In genomic region chr6:29663300-29664039, GRCh38 we compare ENCODE assay signal across 32 cellular contexts. TPM values are rescaled to one million over a fixed set of nuclear protein-coding genes. Genes with fewer than 3 reads are reported as not detected.
"Had no signal": no experiment of that assay in that cellular context is flagged by ENCODE, and none has a peak within 500 bp of the region (broad histone marks: within the 10 kb centered on the region; RNA-seq: fewer than 3 reads in every experiment).

No MANE protein-coding gene starts in this region.

- H3K9ac ChIP-seq: parathyroid adenoma had no signal

- H3K4me1 ChIP-seq: body of pancreas, esophagus muscularis mucosa, parathyroid adenoma, right lobe of liver, thyroid gland had no signal

- H3K9me3 ChIP-seq: body of pancreas, esophagus muscularis mucosa, mucosa of descending colon, right lobe of liver, thyroid gland had no signal

- H3K4me1 Mint-ChIP-seq: activated CD4-positive, alpha-beta T cell treated with anti-CD3 and anti-CD28 coated beads, Interleukin-2, amount 10 ng/mL, durations not matched to agents 7 days and 5 days; activated CD8-positive, alpha-beta memory T cell treated with anti-CD3 and anti-CD28 coated beads, Interleukin-2, amount 10 ng/mL, durations not matched to agents 7 days and 5 days; activated naive CD4-positive, alpha-beta T cell treated with anti-CD3 and anti-CD28 coated beads, Interleukin-2, amount 50 U/mL, for 24 hours had no signal

- H3K27me3 ChIP-seq: body of pancreas, right lobe of liver, thyroid gland had no signal

- H3K27ac Mint-ChIP-seq: activated CD4-positive, alpha-beta T cell treated with anti-CD3 and anti-CD28 coated beads, Interleukin-2, amount 10 ng/mL, durations not matched to agents 7 days and 5 days; activated CD8-positive, alpha-beta memory T cell treated with anti-CD3 and anti-CD28 coated beads, Interleukin-2, amount 10 ng/mL, durations not matched to agents 7 days and 5 days; activated CD8-positive, alpha-beta T cell treated with anti-CD3 and anti-CD28 coated beads for 36 hours; activated naive CD4-positive, alpha-beta T cell treated with anti-CD3 and anti-CD28 coated beads, Interleukin-2, amount 50 U/mL, for 24 hours; activated T-helper 1 cell treated with anti-CD3 and anti-CD28 coated beads, Interleukin-12 subunit alpha, Interleukin-12 subunit beta, Interleukin-2, Interleukin-4 antibody, amounts not matched to agents 30 ng/mL and 10 ng/mL and 1 ng/mL, durations not matched to agents 14 hours and 24 hours and 36 hours; memory B cell; nephron progenitor cell; stimulated activated naive CD8-positive, alpha-beta T cell treated with anti-CD3 and anti-CD28 coated beads, Interleukin-15, Interleukin-2, amounts not matched to agents 100 ng/mL and 50 ng/mL, for 24 hours; T-helper 2 cell treated with Interferon-gamma antibody and Interleukin-4, amounts not matched to agents 5 μg/mL and 100 μg/mL, for 36 hours had no signal

- H3K4me3 ChIP-seq: body of pancreas, esophagus muscularis mucosa, mucosa of descending colon, right lobe of liver, skin epidermis, thyroid gland had no signal

- H3K27ac ChIP-seq: body of pancreas, esophagus muscularis mucosa, parathyroid adenoma, right lobe of liver, skin epidermis, thyroid gland, VCaP had no signal

- H3K9me3 Mint-ChIP-seq: activated CD4-positive, alpha-beta T cell treated with anti-CD3 and anti-CD28 coated beads, Interleukin-2, amount 10 ng/mL, durations not matched to agents 7 days and 5 days; activated CD8-positive, alpha-beta T cell treated with anti-CD3 and anti-CD28 coated beads for 36 hours; activated naive CD4-positive, alpha-beta T cell treated with anti-CD3 and anti-CD28 coated beads, Interleukin-2, amount 50 U/mL, for 24 hours; activated T-helper 1 cell treated with anti-CD3 and anti-CD28 coated beads, Interleukin-12 subunit alpha, Interleukin-12 subunit beta, Interleukin-2, Interleukin-4 antibody, amounts not matched to agents 30 ng/mL and 10 ng/mL and 1 ng/mL, durations not matched to agents 14 hours and 24 hours and 36 hours; memory B cell; nephron progenitor cell; stimulated activated naive CD8-positive, alpha-beta T cell treated with anti-CD3 and anti-CD28 coated beads, Interleukin-15, Interleukin-2, amounts not matched to agents 100 ng/mL and 50 ng/mL, for 24 hours; T-helper 2 cell treated with Interferon-gamma antibody and Interleukin-4, amounts not matched to agents 5 μg/mL and 100 μg/mL, for 36 hours had no signal

- H3K36me3 ChIP-seq: esophagus muscularis mucosa, right lobe of liver, thyroid gland had no signal

- H3K4me3 Mint-ChIP-seq: activated CD4-positive, alpha-beta T cell treated with anti-CD3 and anti-CD28 coated beads, Interleukin-2, amount 10 ng/mL, durations not matched to agents 7 days and 5 days; activated CD8-positive, alpha-beta memory T cell treated with anti-CD3 and anti-CD28 coated beads, Interleukin-2, amount 10 ng/mL, durations not matched to agents 7 days and 5 days; activated CD8-positive, alpha-beta T cell treated with anti-CD3 and anti-CD28 coated beads for 36 hours; activated naive CD4-positive, alpha-beta T cell treated with anti-CD3 and anti-CD28 coated beads, Interleukin-2, amount 50 U/mL, for 24 hours; activated T-helper 1 cell treated with anti-CD3 and anti-CD28 coated beads, Interleukin-12 subunit alpha, Interleukin-12 subunit beta, Interleukin-2, Interleukin-4 antibody, amounts not matched to agents 30 ng/mL and 10 ng/mL and 1 ng/mL, durations not matched to agents 14 hours and 24 hours and 36 hours; memory B cell; nephron progenitor cell; stimulated activated naive CD8-positive, alpha-beta T cell treated with anti-CD3 and anti-CD28 coated beads, Interleukin-15, Interleukin-2, amounts not matched to agents 100 ng/mL and 50 ng/mL, for 24 hours; T-helper 2 cell treated with Interferon-gamma antibody and Interleukin-4, amounts not matched to agents 5 μg/mL and 100 μg/mL, for 36 hours had no signal

- H3K36me3 Mint-ChIP-seq: activated CD8-positive, alpha-beta memory T cell treated with anti-CD3 and anti-CD28 coated beads, Interleukin-2, amount 10 ng/mL, durations not matched to agents 7 days and 5 days; activated naive CD4-positive, alpha-beta T cell treated with anti-CD3 and anti-CD28 coated beads, Interleukin-2, amount 50 U/mL, for 24 hours; memory B cell had no signal

- DNase-seq: activated CD4-positive, alpha-beta T cell treated with anti-CD3 and anti-CD28 coated beads, Interleukin-2, amount 10 ng/mL, durations not matched to agents 7 days and 5 days; activated CD4-positive, CD25-positive, alpha-beta regulatory T cell treated with anti-CD3 and anti-CD28 coated beads, Interleukin-2, amount 50 U/mL, for 72 hours; activated CD8-positive, alpha-beta memory T cell treated with anti-CD3 and anti-CD28 coated beads, Interleukin-2, amount 10 ng/mL, durations not matched to agents 7 days and 5 days; activated CD8-positive, alpha-beta T cell treated with anti-CD3 and anti-CD28 coated beads for 36 hours; activated gamma-delta T cell; anterior cingulate cortex; body of pancreas; caudate nucleus; dermis blood vessel endothelial cell; effector memory CD4-positive, alpha-beta T cell; glutamatergic neuron; hippocampal formation; islet precursor cell; left cardiac atrium; mucosa of descending colon; nephron progenitor cell; nucleus accumbens; right lobe of liver; stimulated activated CD4-positive, alpha-beta T cell treated with anti-CD3 and anti-CD28 coated beads, Interleukin-1b, Interleukin-23, amount 100 ng/mL, for 48 hours; thyroid gland had no signal

RNA-seq across cellular contexts. Expression of gene MOG, which starts 6.6 kb away (rescaled TPM):
- total RNA-seq: activated CD4-positive, alpha-beta T cell treated with anti-CD3 and anti-CD28 coated beads, Interleukin-2, amount 10 ng/mL, durations not matched to agents 7 days and 5 days; activated CD8-positive, alpha-beta memory T cell treated with anti-CD3 and anti-CD28 coated beads, Interleukin-2, amount 10 ng/mL, durations not matched to agents 7 days and 5 days; activated CD8-positive, alpha-beta T cell treated with anti-CD3 and anti-CD28 coated beads for 36 hours; activated T-helper 1 cell treated with anti-CD3 and anti-CD28 coated beads, Interleukin-12 subunit alpha, Interleukin-12 subunit beta, Interleukin-2, Interleukin-4 antibody, amounts not matched to agents 30 ng/mL and 10 ng/mL and 1 ng/mL, durations not matched to agents 14 hours and 24 hours and 36 hours; body of pancreas; dermis blood vessel endothelial cell; esophagus muscularis mucosa; liver; mucosa of descending colon; right lobe of liver; thyroid gland; urinary bladder had no signal
- polyA plus RNA-seq: liver, urinary bladder had no signal

RNA-seq across cellular contexts. Expression of gene ZFP57, which starts 17.5 kb away (rescaled TPM):
- total RNA-seq: activated CD4-positive, alpha-beta T cell treated with anti-CD3 and anti-CD28 coated beads, Interleukin-2, amount 10 ng/mL, durations not matched to agents 7 days and 5 days; activated CD8-positive, alpha-beta T cell treated with anti-CD3 and anti-CD28 coated beads for 36 hours; body of pancreas; frontal cortex; liver; mucosa of descending colon; thyroid gland; urinary bladder had no signal
- polyA plus RNA-seq: liver, urinary bladder had no signal
